Comparison of ENCODE assay signal across 1 cellular context in the genomic region with DNA sequence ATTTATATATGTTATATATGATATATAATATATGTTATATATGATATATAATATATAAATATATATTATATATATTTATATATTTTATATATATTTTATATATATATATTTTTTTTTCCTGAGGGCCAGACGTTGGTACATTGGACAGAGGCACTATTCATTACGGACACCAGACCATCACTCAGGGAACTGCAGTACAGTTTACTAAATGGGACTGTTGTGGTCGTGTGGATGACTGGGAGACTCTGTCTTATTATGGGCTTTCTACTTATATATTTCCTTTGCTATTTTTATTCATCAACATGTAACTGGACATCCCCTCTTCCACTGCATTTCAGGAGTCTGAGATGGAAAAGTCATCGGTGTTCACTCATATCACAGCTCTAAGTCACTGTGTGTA.
TF ChIP-seq lines count a peak whose summit lies in the region.

No MANE protein-coding gene starts in this region.

TF ChIP-seq in A549, 52 proteins besides CTCF, POLR2A, EP300 and RAD21 (continued from another document):
- TF ChIP-seq, protein P1, sequence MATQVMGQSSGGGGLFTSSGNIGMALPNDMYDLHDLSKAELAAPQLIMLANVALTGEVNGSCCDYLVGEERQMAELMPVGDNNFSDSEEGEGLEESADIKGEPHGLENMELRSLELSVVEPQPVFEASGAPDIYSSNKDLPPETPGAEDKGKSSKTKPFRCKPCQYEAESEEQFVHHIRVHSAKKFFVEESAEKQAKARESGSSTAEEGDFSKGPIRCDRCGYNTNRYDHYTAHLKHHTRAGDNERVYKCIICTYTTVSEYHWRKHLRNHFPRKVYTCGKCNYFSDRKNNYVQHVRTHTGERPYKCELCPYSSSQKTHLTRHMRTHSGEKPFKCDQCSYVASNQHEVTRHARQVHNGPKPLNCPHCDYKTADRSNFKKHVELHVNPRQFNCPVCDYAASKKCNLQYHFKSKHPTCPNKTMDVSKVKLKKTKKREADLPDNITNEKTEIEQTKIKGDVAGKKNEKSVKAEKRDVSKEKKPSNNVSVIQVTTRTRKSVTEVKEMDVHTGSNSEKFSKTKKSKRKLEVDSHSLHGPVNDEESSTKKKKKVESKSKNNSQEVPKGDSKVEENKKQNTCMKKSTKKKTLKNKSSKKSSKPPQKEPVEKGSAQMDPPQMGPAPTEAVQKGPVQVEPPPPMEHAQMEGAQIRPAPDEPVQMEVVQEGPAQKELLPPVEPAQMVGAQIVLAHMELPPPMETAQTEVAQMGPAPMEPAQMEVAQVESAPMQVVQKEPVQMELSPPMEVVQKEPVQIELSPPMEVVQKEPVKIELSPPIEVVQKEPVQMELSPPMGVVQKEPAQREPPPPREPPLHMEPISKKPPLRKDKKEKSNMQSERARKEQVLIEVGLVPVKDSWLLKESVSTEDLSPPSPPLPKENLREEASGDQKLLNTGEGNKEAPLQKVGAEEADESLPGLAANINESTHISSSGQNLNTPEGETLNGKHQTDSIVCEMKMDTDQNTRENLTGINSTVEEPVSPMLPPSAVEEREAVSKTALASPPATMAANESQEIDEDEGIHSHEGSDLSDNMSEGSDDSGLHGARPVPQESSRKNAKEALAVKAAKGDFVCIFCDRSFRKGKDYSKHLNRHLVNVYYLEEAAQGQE (IDR thresholded peaks at IDR 0.05): peak; percentile 53; the same call in 1 of the 2 replicates
